ENCODE assay signal across 31 cellular contexts in the genomic region with DNA sequence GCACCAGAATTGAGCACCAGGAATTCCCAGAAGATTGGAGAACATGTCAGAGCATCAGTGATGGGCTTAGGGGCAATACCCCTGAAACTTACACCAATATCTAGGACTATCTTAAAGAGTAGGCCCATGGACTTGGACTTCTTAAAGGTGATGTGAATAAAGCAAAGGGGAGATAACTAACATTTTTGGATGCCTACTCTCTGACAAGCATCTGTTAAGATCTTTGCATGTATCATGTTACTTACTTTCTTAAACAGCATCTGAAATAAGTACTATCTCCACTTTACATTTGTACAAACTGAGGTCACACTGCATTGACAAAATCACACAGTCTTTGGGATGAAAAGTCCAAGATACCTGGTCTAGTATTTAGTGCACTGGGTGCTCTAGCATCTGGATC.
"Had no signal": no experiment of that assay in that cellular context is flagged by ENCODE, and none has a peak within 500 bp of the region (broad histone marks: within the 10 kb centered on the region; RNA-seq: fewer than 3 reads in every experiment).

No MANE protein-coding gene starts in this region.

- H3K4me3 ChIP-seq: heart right ventricle, hepatocyte, lower lobe of right lung, pancreas, prostate gland, spleen, suprapubic skin, thoracic aorta, tibial artery, upper lobe of right lung, uterus had no signal

- H3K9me3 ChIP-seq: lower lobe of right lung, pancreas, prostate gland, spleen, suprapubic skin, tibial artery, upper lobe of right lung, uterus had no signal

- H3K4me1 Mint-ChIP-seq: naive thymus-derived CD8-positive, alpha-beta T cell; nephron; neural crest cell had no signal

- H3K36me3 Mint-ChIP-seq: naive thymus-derived CD8-positive, alpha-beta T cell had no signal

- H2AFZ ChIP-seq: hepatocyte had no signal

- H3K4me1 ChIP-seq: heart right ventricle, lower lobe of right lung, pancreas, prostate gland, spleen, suprapubic skin, tibial artery, upper lobe of right lung, uterus had no signal

- H3K27ac ChIP-seq: heart right ventricle, hepatocyte, lower lobe of right lung, pancreas, prostate gland, spleen, suprapubic skin, thoracic aorta, tibial artery, upper lobe of right lung, uterus had no signal

- H3K27ac Mint-ChIP-seq: naive thymus-derived CD8-positive, alpha-beta T cell; nephron; stimulated activated naive CD8-positive, alpha-beta T cell treated with anti-CD3 and anti-CD28 coated beads, Interleukin-15, Interleukin-2, amounts not matched to agents 100 ng/mL and 50 ng/mL, for 24 hours had no signal

- FAIRE-seq: keratinocyte, pancreas, small intestine had no signal

- H3K4me2 ChIP-seq: hepatocyte had no signal

- H3K27me3 Mint-ChIP-seq: stimulated activated naive CD8-positive, alpha-beta T cell treated with anti-CD3 and anti-CD28 coated beads, Interleukin-15, Interleukin-2, amounts not matched to agents 100 ng/mL and 50 ng/mL, for 24 hours had no signal

- H3K36me3 ChIP-seq: heart right ventricle, lower lobe of right lung, pancreas, prostate gland, spleen, suprapubic skin, thoracic aorta, tibial artery, upper lobe of right lung, uterus had no signal

- H3K4me3 Mint-ChIP-seq: naive thymus-derived CD8-positive, alpha-beta T cell; nephron; neural crest cell; stimulated activated naive CD8-positive, alpha-beta T cell treated with anti-CD3 and anti-CD28 coated beads, Interleukin-15, Interleukin-2, amounts not matched to agents 100 ng/mL and 50 ng/mL, for 24 hours had no signal

- ATAC-seq: heart right ventricle; left cardiac atrium; left lobe of liver; lower lobe of right lung; naive thymus-derived CD8-positive, alpha-beta T cell; pancreas; right cardiac atrium; sciatic nerve; upper lobe of right lung had no signal

- H3K27me3 ChIP-seq: heart right ventricle, hepatocyte, pancreas, spleen, suprapubic skin, tibial artery, upper lobe of right lung, uterus had no signal

- DNase-seq: heart right ventricle; kidney glomerular epithelial cell; left cardiac atrium; lower lobe of right lung; mammary epithelial cell; mesenchymal stem cell; naive thymus-derived CD8-positive, alpha-beta T cell; nucleus accumbens; pancreas; posterior cingulate gyrus; retina; right cardiac atrium; small intestine; spleen; stimulated activated CD4-positive, alpha-beta T cell treated with anti-CD3 and anti-CD28 coated beads, Interleukin-4, amount 100 ng/mL, for 4 hours; stimulated activated CD8-positive, alpha-beta memory T cell treated with anti-CD3 and anti-CD28 coated beads, Interleukin-4, amount 100 ng/mL, for 48 hours; stimulated activated naive CD4-positive, alpha-beta T cell; tibial artery; trophoblast cell; upper lobe of right lung; uterus had no signal

- H3K9me3 Mint-ChIP-seq: stimulated activated naive CD8-positive, alpha-beta T cell treated with anti-CD3 and anti-CD28 coated beads, Interleukin-15, Interleukin-2, amounts not matched to agents 100 ng/mL and 50 ng/mL, for 24 hours had no signal

- H3K79me2 ChIP-seq: hepatocyte had no signal
